ENCODE assay signal across 1 cellular context in the genomic region with DNA sequence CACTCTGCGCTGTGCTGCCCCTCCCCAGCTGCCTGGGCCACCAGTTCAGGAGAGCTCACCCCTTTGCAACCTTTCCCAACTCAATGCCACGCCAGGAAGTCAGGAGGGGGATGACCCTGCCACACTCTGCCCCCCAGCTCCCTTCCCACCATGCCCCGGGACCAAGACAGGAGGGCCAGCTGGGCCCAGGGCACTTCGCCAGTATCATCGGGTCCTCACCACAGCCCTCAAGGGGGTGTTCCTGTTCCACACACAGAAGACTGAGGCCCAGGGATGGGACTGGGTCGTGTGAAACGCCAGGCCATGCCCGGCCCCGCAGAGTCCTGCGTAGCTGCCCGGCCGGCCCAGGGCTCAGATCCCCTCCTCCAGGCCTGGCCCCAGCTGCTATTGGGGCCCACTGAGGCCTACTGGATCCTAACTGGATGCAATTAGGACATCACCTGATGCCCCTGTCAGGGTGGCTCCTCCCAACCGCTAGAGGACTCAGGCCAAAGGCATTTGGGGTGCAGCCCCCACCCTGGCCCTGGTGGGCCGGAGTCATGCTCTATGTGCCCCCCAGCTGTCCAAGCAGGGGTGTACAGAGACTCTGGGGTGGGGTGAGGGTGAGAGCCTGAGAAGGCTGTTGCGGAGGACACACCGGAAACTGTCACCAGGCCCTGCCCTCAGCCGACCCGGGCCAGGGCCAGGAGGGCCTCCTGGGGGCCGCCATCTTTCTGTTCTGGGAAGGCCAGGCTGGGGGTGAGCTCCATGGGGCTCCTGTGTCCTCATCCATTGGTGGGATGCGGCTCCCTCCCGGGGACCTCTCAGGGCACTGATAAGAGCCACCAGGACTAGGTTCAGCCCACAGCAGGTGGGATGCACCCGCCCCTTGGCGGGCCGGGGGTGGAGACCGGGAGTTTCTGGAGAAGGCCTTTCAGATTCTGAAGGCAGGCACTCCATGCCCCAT.
TF ChIP-seq lines count a peak whose summit lies in the region.

No MANE protein-coding gene starts in this region.

TF ChIP-seq in HepG2, 621 proteins besides CTCF, POLR2A, EP300 and RAD21 (continued from another document and continues in another):
- TF ChIP-seq, protein P1, sequence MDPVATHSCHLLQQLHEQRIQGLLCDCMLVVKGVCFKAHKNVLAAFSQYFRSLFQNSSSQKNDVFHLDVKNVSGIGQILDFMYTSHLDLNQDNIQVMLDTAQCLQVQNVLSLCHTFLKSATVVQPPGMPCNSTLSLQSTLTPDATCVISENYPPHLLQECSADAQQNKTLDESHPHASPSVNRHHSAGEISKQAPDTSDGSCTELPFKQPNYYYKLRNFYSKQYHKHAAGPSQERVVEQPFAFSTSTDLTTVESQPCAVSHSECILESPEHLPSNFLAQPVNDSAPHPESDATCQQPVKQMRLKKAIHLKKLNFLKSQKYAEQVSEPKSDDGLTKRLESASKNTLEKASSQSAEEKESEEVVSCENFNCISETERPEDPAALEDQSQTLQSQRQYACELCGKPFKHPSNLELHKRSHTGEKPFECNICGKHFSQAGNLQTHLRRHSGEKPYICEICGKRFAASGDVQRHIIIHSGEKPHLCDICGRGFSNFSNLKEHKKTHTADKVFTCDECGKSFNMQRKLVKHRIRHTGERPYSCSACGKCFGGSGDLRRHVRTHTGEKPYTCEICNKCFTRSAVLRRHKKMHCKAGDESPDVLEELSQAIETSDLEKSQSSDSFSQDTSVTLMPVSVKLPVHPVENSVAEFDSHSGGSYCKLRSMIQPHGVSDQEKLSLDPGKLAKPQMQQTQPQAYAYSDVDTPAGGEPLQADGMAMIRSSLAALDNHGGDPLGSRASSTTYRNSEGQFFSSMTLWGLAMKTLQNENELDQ (CRISPR knock-in tag; IDR thresholded peaks at IDR 0.05; ENCODE audit: borderline replicate concordance) = no peak
- TF ChIP-seq, protein P2, sequence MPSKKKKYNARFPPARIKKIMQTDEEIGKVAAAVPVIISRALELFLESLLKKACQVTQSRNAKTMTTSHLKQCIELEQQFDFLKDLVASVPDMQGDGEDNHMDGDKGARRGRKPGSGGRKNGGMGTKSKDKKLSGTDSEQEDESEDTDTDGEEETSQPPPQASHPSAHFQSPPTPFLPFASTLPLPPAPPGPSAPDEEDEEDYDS (CRISPR knock-in tag; IDR thresholded peaks at IDR 0.05) = peak; percentile 58
- TF ChIP-seq ZNF7 (CRISPR knock-in tag; IDR thresholded peaks at IDR 0.05) (no peak), SP140L (CRISPR knock-in tag; IDR thresholded peaks at IDR 0.05; ENCODE audit: borderline replicate concordance) (no peak), TSC22D2 (CRISPR knock-in tag; IDR thresholded peaks at IDR 0.05; ENCODE audit: borderline replicate concordance) (no peak), ZSCAN12 (CRISPR knock-in tag; IDR thresholded peaks at IDR 0.05) (peak; percentile 31; the same call in 1 of the 2 replicates), ISL2 (CRISPR knock-in tag; IDR thresholded peaks at IDR 0.05) (0 out of 2 replicates have a peak, but pooled peaks have one; percentile 36), KAT7 (CRISPR knock-in tag; IDR thresholded peaks at IDR 0.05; ENCODE audit: borderline replicate concordance) (no peak), ZNF101 (CRISPR knock-in tag; IDR thresholded peaks at IDR 0.05; ENCODE audit: borderline replicate concordance, low read depth) (peak; percentile 31; the same call in 1 of the 2 replicates), ZNF775 (CRISPR knock-in tag; IDR thresholded peaks at IDR 0.05; ENCODE audit: borderline replicate concordance) (no peak), ZFYVE20 (CRISPR knock-in tag; IDR thresholded peaks at IDR 0.05; ENCODE audit: borderline replicate concordance, low read depth) (no peak), ZNF569 (CRISPR knock-in tag; IDR thresholded peaks at IDR 0.05; ENCODE audit: borderline replicate concordance) (no peak), ZMYM3 (CRISPR knock-in tag; IDR thresholded peaks at IDR 0.05) (peak; percentile 73; the same call in 1 of the 2 replicates), MEF2D (CRISPR knock-in tag; IDR thresholded peaks at IDR 0.05) (peak; percentile 72; the same call in 1 of the 2 replicates), SIN3A (IDR thresholded peaks at IDR 0.05; ENCODE audit: borderline replicate concordance, low read depth, low read length) (0 out of 2 replicates have a peak, but pooled peaks have one; percentile 39), ZNF724P (CRISPR knock-in tag; IDR thresholded peaks at IDR 0.05; ENCODE audit: borderline replicate concordance) (no peak), MTF1 (CRISPR knock-in tag; IDR thresholded peaks at IDR 0.05) (peak; percentile 37; the same call in 1 of the 2 replicates), ZFY (CRISPR knock-in tag; IDR thresholded peaks at IDR 0.05) (peak; percentile 96), SRY (CRISPR knock-in tag; IDR thresholded peaks at IDR 0.05) (no peak; the same call in 1 of the 2 replicates), FOXC1 (CRISPR knock-in tag; IDR thresholded peaks at IDR 0.05; ENCODE audit: borderline replicate concordance) (no peak), KLF13 (CRISPR knock-in tag; IDR thresholded peaks at IDR 0.05) (no peak), CBX2 (IDR thresholded peaks at IDR 0.05; ENCODE audit: low read depth, low read length) (no peak), CBX2 (CRISPR knock-in tag; IDR thresholded peaks at IDR 0.05; ENCODE audit: low read depth) (no peak), PHB2 (IDR thresholded peaks at IDR 0.05; ENCODE audit: partially characterized antibody) (no peak), HNRNPLL (IDR thresholded peaks at IDR 0.05; ENCODE audit: low read depth, low read length, poor library complexity, severe bottlenecking) (no peak), KDM5A (IDR thresholded peaks at IDR 0.05; ENCODE audit: borderline replicate concordance, low read length) (no peak), ZNF772 (CRISPR knock-in tag; IDR thresholded peaks at IDR 0.05) (no peak; the same call in 1 of the 2 replicates), ZNF589 (CRISPR knock-in tag; conservative IDR thresholded peaks at IDR 0.05) (no peak), NR1H2 (CRISPR knock-in tag; IDR thresholded peaks at IDR 0.05; ENCODE audit: borderline replicate concordance, low read depth) (no peak)
- TF ChIP-seq, protein P3, sequence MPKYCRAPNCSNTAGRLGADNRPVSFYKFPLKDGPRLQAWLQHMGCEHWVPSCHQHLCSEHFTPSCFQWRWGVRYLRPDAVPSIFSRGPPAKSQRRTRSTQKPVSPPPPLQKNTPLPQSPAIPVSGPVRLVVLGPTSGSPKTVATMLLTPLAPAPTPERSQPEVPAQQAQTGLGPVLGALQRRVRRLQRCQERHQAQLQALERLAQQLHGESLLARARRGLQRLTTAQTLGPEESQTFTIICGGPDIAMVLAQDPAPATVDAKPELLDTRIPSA (CRISPR knock-in tag; IDR thresholded peaks at IDR 0.05; ENCODE audit: borderline replicate concordance) = no peak
- TF ChIP-seq, protein P4, sequence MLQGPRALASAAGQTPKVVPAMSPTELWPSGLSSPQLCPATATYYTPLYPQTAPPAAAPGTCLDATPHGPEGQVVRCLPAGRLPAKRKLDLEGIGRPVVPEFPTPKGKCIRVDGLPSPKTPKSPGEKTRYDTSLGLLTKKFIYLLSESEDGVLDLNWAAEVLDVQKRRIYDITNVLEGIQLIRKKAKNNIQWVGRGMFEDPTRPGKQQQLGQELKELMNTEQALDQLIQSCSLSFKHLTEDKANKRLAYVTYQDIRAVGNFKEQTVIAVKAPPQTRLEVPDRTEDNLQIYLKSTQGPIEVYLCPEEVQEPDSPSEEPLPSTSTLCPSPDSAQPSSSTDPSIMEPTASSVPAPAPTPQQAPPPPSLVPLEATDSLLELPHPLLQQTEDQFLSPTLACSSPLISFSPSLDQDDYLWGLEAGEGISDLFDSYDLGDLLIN (CRISPR knock-in tag; IDR thresholded peaks at IDR 0.05; ENCODE audit: borderline replicate concordance) = no peak
- TF ChIP-seq, protein P5, sequence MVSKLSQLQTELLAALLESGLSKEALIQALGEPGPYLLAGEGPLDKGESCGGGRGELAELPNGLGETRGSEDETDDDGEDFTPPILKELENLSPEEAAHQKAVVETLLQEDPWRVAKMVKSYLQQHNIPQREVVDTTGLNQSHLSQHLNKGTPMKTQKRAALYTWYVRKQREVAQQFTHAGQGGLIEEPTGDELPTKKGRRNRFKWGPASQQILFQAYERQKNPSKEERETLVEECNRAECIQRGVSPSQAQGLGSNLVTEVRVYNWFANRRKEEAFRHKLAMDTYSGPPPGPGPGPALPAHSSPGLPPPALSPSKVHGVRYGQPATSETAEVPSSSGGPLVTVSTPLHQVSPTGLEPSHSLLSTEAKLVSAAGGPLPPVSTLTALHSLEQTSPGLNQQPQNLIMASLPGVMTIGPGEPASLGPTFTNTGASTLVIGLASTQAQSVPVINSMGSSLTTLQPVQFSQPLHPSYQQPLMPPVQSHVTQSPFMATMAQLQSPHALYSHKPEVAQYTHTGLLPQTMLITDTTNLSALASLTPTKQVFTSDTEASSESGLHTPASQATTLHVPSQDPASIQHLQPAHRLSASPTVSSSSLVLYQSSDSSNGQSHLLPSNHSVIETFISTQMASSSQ (IDR thresholded peaks at IDR 0.05; ENCODE audit: low read depth) = no peak
- TF ChIP-seq, protein P5 (CRISPR knock-in tag; IDR thresholded peaks at IDR 0.05; ENCODE audit: borderline replicate concordance) = no peak
- TF ChIP-seq, protein P6, sequence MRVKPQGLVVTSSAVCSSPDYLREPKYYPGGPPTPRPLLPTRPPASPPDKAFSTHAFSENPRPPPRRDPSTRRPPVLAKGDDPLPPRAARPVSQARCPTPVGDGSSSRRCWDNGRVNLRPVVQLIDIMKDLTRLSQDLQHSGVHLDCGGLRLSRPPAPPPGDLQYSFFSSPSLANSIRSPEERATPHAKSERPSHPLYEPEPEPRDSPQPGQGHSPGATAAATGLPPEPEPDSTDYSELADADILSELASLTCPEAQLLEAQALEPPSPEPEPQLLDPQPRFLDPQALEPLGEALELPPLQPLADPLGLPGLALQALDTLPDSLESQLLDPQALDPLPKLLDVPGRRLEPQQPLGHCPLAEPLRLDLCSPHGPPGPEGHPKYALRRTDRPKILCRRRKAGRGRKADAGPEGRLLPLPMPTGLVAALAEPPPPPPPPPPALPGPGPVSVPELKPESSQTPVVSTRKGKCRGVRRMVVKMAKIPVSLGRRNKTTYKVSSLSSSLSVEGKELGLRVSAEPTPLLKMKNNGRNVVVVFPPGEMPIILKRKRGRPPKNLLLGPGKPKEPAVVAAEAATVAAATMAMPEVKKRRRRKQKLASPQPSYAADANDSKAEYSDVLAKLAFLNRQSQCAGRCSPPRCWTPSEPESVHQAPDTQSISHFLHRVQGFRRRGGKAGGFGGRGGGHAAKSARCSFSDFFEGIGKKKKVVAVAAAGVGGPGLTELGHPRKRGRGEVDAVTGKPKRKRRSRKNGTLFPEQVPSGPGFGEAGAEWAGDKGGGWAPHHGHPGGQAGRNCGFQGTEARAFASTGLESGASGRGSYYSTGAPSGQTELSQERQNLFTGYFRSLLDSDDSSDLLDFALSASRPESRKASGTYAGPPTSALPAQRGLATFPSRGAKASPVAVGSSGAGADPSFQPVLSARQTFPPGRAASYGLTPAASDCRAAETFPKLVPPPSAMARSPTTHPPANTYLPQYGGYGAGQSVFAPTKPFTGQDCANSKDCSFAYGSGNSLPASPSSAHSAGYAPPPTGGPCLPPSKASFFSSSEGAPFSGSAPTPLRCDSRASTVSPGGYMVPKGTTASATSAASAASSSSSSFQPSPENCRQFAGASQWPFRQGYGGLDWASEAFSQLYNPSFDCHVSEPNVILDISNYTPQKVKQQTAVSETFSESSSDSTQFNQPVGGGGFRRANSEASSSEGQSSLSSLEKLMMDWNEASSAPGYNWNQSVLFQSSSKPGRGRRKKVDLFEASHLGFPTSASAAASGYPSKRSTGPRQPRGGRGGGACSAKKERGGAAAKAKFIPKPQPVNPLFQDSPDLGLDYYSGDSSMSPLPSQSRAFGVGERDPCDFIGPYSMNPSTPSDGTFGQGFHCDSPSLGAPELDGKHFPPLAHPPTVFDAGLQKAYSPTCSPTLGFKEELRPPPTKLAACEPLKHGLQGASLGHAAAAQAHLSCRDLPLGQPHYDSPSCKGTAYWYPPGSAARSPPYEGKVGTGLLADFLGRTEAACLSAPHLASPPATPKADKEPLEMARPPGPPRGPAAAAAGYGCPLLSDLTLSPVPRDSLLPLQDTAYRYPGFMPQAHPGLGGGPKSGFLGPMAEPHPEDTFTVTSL (CRISPR knock-in tag; IDR thresholded peaks at IDR 0.05; ENCODE audit: borderline replicate concordance) = 0 out of 2 replicates have a peak, but pooled peaks have one; percentile 46
- TF ChIP-seq, protein P7, sequence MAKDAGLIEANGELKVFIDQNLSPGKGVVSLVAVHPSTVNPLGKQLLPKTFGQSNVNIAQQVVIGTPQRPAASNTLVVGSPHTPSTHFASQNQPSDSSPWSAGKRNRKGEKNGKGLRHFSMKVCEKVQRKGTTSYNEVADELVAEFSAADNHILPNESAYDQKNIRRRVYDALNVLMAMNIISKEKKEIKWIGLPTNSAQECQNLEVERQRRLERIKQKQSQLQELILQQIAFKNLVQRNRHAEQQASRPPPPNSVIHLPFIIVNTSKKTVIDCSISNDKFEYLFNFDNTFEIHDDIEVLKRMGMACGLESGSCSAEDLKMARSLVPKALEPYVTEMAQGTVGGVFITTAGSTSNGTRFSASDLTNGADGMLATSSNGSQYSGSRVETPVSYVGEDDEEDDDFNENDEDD (CRISPR knock-in tag; IDR thresholded peaks at IDR 0.05; ENCODE audit: borderline replicate concordance) = peak; percentile 38; the same call in 1 of the 2 replicates
- TF ChIP-seq, protein P8, sequence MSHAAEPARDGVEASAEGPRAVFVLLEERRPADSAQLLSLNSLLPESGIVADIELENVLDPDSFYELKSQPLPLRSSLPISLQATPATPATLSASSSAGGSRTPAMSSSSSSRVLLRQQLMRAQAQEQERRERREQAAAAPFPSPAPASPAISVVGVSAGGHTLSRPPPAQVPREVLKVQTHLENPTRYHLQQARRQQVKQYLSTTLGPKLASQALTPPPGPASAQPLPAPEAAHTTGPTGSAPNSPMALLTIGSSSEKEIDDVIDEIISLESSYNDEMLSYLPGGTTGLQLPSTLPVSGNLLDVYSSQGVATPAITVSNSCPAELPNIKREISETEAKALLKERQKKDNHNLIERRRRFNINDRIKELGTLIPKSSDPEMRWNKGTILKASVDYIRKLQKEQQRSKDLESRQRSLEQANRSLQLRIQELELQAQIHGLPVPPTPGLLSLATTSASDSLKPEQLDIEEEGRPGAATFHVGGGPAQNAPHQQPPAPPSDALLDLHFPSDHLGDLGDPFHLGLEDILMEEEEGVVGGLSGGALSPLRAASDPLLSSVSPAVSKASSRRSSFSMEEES (CRISPR knock-in tag; IDR thresholded peaks at IDR 0.05) = no peak; the same call in 1 of the 2 replicates
- TF ChIP-seq, protein P9, sequence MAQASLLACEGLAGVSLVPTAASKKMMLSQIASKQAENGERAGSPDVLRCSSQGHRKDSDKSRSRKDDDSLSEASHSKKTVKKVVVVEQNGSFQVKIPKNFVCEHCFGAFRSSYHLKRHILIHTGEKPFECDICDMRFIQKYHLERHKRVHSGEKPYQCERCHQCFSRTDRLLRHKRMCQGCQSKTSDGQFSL (CRISPR knock-in tag; IDR thresholded peaks at IDR 0.05) = peak; percentile 34; the same call in 1 of the 2 replicates
